12 cellular contexts compared by ENCODE assay signal in the genomic region with DNA sequence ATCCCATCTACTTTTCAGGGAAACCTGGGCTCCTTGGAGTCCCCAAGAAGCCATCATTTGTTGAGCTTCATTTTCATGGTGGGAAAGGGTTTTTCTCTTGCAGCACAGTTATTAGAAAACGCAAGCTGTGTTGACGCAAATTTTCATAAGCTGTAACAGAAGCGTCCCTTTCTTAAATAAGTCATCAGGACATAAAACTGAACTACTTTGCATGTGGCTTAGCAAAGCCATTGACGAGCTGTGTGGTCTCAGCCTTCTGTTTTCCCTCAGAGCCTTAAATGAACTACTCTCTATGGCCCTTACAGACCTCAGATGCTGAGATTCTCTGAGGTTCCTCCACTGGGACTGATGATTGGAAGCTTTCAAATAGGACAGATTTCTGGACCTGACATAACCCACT.
DNase-seq lines count a peak whose midpoint lies in the region; ATAC-seq and TF ChIP-seq lines count a peak whose summit lies in the region.
"Had no signal": no experiment of that assay in that cellular context is flagged by ENCODE, and none has a peak within 500 bp of the region (broad histone marks: within the 10 kb centered on the region; RNA-seq: fewer than 3 reads in every experiment).

No MANE protein-coding gene starts in this region.

- peaks cover 0 to 7% (median 0%) of the 10 kb centered on the region in 7 donors for H3K9me3 Mint-ChIP-seq in naive B cell
- H3K9me3 Mint-ChIP-seq in glutamatergic neuron (ENCODE audit: unreplicated experiment) = no peaks in the 10 kb centered on the region

- H3K27ac Mint-ChIP-seq in naive B cell = peak overlapping the region in 3 of 6 donors; percentile 1 to 81 (median 6)
- H3K27ac Mint-ChIP-seq in glutamatergic neuron (ENCODE audit: unreplicated experiment) = no peak overlapping the region
- H3K27ac Mint-ChIP-seq: natural killer cell had no signal

- peaks cover 37 to 57% (median 47%) of the 10 kb centered on the region in 3 donors for H3K4me1 Mint-ChIP-seq in naive B cell
- H3K4me1 Mint-ChIP-seq in glutamatergic neuron (ENCODE audit: low read depth, unreplicated experiment) = peaks cover 5% of the 10 kb centered on the region

- H3K4me3 Mint-ChIP-seq in naive B cell (peak overlapping the region in 1 of 8 donors; percentile 59), glutamatergic neuron (ENCODE audit: unreplicated experiment) (no peak overlapping the region)
- H3K4me3 Mint-ChIP-seq: natural killer cell had no signal

- ATAC-seq in GM18907 (IDR thresholded peaks at IDR 0.05; ENCODE audit: unreplicated experiment) = peak; percentile 89
- ATAC-seq in GM21825 (IDR thresholded peaks at IDR 0.05; ENCODE audit: unreplicated experiment) = peak; percentile 90
- peak; percentile 91 for ATAC-seq in HG03280 (IDR thresholded peaks at IDR 0.05; ENCODE audit: unreplicated experiment)
- peak; percentile 63 to 79 for ATAC-seq in naive B cell (ENCODE audit: low read depth in 2 of 2)
- ATAC-seq: natural killer cell; stimulated activated naive CD8-positive, alpha-beta T cell treated with anti-CD3 and anti-CD28 coated beads, Interleukin-15, Interleukin-2, amounts not matched to agents 100 U/mL and 50 U/mL, for 24 hours had no signal

- peaks cover 0 to 13% of the 10 kb centered on the region in 2 donors for H3K36me3 Mint-ChIP-seq in naive B cell
- H3K36me3 Mint-ChIP-seq in glutamatergic neuron (ENCODE audit: unreplicated experiment) = no peaks in the 10 kb centered on the region
- H3K36me3 Mint-ChIP-seq: natural killer cell had no signal

- DNase-seq in naive B cell = no peak
- no peak for DNase-seq in GF-D8 (lab: John Stamatoyannopoulos, UW)
- no peak for DNase-seq in glutamatergic neuron
- DNase-seq in OCI-M2 (lab: John Stamatoyannopoulos, UW; ENCODE audit: unreplicated experiment) = no peak
- no peak for DNase-seq in NCI-H446 treated with DMSO at 0.1 percent for 48 hours (lab: John Stamatoyannopoulos, UW)
- DNase-seq: COR-L47; effector memory CD4-positive, alpha-beta T cell; natural killer cell; stimulated activated naive CD8-positive, alpha-beta T cell treated with anti-CD3 and anti-CD28 coated beads, Interleukin-15, Interleukin-2, amounts not matched to agents 100 U/mL and 50 U/mL, for 24 hours had no signal

- H3K27me3 Mint-ChIP-seq in naive B cell (peaks cover 0 to 7% (median 0%) of the 10 kb centered on the region in 3 donors), glutamatergic neuron (ENCODE audit: unreplicated experiment) (no peaks in the 10 kb centered on the region)

- TF ChIP-seq CTCF in glutamatergic neuron (IDR thresholded peaks at IDR 0.05; ENCODE audit: partially characterized antibody, unreplicated experiment) = no peak
